1 cellular context compared by ENCODE assay signal in the genomic region with DNA sequence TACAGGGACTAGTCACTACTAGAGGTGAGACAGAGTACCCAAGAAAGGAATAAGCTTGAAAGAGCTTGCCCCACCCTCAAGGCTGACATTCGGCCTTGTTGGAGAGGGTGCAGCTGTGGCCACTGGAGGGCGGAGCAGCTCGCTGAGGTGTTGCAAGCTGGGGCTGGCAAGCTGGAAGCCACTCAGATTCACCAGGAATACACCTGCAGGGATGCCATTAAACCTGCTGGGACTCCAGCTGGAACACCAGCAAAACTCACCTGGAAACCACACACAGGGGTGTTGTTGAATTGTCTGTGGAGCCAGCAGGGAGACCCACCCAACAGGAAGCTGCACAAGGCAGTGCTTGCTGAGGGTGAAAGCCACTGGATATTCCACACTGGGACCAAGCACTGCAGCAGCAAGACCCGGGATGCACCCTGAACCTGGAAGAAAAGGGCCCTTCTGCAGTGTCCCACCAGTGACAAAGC.
TF ChIP-seq lines count a peak whose summit lies in the region.

No MANE protein-coding gene starts in this region.

TF ChIP-seq in IMR-90, 13 proteins besides CTCF, POLR2A, EP300 and RAD21:
- TF ChIP-seq RFX5 (IDR thresholded peaks at IDR 0.05; ENCODE audit: low read depth, low read length) (no peak), CEBPB (IDR thresholded peaks at IDR 0.05; ENCODE audit: low read depth, low read length) (no peak; the same call in 1 of the 2 replicates)
- TF ChIP-seq, protein P1, sequence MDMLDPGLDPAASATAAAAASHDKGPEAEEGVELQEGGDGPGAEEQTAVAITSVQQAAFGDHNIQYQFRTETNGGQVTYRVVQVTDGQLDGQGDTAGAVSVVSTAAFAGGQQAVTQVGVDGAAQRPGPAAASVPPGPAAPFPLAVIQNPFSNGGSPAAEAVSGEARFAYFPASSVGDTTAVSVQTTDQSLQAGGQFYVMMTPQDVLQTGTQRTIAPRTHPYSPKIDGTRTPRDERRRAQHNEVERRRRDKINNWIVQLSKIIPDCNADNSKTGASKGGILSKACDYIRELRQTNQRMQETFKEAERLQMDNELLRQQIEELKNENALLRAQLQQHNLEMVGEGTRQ (IDR thresholded peaks at IDR 0.05; ENCODE audit: low read depth, low read length): no peak
